Comparison of ENCODE assay signal across 1 cellular context in the genomic region with DNA sequence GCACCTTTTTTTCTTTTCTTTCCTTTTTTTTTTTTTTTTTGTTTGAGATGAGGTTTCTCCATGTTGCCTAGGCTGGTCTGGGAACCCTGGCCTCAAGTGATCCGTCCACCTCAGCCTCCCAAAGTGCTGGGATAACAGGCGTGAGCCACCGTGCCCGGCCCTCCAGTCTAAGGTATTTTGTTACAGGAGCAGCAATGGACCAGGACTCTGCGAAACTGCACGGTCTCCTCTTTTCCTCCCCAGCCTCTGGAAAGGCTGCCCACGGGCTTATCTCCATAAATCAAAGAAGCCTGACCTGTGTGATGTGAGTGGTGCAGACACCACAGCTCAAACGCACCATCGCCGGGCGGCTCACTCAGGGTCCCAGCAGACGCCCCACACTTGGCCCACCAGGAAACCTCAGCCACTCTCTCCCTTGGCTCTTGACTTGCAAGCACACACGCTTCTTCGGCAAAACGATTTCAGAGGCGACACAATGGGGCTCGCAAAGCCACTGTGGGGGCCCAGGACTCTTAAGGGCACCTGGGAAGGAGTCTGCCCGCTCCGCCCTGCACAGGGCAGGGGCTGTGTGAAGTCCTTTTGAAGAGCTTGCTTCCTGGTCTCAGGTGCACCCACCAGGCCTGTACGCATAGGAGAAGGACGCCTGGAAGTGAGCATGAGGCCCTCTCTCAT.
TF ChIP-seq lines count a peak whose summit lies in the region.

No MANE protein-coding gene starts in this region.

TF ChIP-seq in WTC11, 78 proteins besides CTCF, POLR2A, EP300 and RAD21 (continued from another document):
- TF ChIP-seq, protein P1, sequence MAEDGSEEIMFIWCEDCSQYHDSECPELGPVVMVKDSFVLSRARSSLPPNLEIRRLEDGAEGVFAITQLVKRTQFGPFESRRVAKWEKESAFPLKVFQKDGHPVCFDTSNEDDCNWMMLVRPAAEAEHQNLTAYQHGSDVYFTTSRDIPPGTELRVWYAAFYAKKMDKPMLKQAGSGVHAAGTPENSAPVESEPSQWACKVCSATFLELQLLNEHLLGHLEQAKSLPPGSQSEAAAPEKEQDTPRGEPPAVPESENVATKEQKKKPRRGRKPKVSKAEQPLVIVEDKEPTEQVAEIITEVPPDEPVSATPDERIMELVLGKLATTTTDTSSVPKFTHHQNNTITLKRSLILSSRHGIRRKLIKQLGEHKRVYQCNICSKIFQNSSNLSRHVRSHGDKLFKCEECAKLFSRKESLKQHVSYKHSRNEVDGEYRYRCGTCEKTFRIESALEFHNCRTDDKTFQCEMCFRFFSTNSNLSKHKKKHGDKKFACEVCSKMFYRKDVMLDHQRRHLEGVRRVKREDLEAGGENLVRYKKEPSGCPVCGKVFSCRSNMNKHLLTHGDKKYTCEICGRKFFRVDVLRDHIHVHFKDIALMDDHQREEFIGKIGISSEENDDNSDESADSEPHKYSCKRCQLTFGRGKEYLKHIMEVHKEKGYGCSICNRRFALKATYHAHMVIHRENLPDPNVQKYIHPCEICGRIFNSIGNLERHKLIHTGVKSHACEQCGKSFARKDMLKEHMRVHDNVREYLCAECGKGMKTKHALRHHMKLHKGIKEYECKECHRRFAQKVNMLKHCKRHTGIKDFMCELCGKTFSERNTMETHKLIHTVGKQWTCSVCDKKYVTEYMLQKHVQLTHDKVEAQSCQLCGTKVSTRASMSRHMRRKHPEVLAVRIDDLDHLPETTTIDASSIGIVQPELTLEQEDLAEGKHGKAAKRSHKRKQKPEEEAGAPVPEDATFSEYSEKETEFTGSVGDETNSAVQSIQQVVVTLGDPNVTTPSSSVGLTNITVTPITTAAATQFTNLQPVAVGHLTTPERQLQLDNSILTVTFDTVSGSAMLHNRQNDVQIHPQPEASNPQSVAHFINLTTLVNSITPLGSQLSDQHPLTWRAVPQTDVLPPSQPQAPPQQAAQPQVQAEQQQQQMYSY (CRISPR knock-in tag; IDR thresholded peaks at IDR 0.05) = no peak
- TF ChIP-seq, protein P2, sequence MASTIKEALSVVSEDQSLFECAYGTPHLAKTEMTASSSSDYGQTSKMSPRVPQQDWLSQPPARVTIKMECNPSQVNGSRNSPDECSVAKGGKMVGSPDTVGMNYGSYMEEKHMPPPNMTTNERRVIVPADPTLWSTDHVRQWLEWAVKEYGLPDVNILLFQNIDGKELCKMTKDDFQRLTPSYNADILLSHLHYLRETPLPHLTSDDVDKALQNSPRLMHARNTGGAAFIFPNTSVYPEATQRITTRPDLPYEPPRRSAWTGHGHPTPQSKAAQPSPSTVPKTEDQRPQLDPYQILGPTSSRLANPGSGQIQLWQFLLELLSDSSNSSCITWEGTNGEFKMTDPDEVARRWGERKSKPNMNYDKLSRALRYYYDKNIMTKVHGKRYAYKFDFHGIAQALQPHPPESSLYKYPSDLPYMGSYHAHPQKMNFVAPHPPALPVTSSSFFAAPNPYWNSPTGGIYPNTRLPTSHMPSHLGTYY (CRISPR knock-in tag; IDR thresholded peaks at IDR 0.05) = no peak
- no peak for TF ChIP-seq SOX15 (CRISPR knock-in tag; IDR thresholded peaks at IDR 0.05)
TF ChIP-seq in WTC11: peak in this region for 0.
